ENCODE assay signal across 1 cellular context in the genomic region with DNA sequence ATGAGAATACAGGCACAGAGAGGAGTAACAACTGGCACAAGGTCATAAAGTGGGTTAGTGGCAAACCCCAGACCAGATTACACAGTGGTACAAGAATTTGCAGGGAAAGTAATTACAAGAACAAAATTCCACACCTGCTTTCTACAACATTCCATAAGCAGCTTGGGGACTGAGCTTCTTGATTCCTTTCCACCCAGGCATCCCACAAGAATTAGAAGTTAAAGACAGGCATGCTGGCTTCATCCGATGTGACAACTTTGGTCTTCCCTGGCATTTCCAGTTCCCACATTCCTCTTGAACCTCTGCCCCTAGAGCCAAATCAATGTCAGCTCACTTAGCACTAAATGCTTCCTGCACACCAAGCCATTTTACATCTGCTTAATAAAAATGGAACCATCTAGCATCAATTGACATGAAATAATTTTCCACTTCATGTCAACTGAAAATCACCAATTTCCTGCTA.
TF ChIP-seq lines count a peak whose summit lies in the region.

No MANE protein-coding gene starts in this region.

TF ChIP-seq in GM23338, 12 proteins besides CTCF, POLR2A, EP300 and RAD21 (continued from another document):
- TF ChIP-seq, protein P1, sequence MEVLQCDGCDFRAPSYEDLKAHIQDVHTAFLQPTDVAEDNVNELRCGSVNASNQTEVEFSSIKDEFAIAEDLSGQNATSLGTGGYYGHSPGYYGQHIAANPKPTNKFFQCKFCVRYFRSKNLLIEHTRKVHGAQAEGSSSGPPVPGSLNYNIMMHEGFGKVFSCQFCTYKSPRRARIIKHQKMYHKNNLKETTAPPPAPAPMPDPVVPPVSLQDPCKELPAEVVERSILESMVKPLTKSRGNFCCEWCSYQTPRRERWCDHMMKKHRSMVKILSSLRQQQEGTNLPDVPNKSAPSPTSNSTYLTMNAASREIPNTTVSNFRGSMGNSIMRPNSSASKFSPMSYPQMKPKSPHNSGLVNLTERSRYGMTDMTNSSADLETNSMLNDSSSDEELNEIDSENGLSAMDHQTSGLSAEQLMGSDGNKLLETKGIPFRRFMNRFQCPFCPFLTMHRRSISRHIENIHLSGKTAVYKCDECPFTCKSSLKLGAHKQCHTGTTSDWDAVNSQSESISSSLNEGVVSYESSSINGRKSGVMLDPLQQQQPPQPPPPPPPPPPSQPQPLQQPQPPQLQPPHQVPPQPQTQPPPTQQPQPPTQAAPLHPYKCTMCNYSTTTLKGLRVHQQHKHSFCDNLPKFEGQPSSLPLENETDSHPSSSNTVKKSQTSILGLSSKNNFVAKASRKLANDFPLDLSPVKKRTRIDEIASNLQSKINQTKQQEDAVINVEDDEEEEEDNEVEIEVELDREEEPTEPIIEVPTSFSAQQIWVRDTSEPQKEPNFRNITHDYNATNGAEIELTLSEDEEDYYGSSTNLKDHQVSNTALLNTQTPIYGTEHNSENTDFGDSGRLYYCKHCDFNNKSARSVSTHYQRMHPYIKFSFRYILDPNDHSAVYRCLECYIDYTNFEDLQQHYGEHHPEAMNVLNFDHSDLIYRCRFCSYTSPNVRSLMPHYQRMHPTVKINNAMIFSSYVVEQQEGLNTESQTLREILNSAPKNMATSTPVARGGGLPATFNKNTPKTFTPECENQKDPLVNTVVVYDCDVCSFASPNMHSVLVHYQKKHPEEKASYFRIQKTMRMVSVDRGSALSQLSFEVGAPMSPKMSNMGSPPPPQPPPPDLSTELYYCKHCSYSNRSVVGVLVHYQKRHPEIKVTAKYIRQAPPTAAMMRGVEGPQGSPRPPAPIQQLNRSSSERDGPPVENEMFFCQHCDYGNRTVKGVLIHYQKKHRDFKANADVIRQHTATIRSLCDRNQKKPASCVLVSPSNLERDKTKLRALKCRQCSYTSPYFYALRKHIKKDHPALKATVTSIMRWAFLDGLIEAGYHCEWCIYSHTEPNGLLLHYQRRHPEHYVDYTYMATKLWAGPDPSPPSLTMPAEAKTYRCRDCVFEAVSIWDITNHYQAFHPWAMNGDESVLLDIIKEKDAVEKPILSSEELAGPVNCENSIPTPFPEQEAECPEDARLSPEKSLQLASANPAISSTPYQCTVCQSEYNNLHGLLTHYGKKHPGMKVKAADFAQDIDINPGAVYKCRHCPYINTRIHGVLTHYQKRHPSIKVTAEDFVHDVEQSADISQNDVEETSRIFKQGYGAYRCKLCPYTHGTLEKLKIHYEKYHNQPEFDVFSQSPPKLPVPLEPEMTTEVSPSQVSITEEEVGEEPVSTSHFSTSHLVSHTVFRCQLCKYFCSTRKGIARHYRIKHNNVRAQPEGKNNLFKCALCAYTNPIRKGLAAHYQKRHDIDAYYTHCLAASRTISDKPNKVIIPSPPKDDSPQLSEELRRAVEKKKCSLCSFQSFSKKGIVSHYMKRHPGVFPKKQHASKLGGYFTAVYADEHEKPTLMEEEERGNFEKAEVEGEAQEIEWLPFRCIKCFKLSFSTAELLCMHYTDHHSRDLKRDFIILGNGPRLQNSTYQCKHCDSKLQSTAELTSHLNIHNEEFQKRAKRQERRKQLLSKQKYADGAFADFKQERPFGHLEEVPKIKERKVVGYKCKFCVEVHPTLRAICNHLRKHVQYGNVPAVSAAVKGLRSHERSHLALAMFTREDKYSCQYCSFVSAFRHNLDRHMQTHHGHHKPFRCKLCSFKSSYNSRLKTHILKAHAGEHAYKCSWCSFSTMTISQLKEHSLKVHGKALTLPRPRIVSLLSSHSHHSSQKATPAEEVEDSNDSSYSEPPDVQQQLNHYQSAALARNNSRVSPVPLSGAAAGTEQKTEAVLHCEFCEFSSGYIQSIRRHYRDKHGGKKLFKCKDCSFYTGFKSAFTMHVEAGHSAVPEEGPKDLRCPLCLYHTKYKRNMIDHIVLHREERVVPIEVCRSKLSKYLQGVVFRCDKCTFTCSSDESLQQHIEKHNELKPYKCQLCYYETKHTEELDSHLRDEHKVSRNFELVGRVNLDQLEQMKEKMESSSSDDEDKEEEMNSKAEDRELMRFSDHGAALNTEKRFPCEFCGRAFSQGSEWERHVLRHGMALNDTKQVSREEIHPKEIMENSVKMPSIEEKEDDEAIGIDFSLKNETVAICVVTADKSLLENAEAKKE (CRISPR knock-in tag; IDR thresholded peaks at IDR 0.05), result no peak
- TF ChIP-seq ZNF114 (CRISPR knock-in tag; IDR thresholded peaks at IDR 0.05) (no peak), EZH2 (IDR thresholded peaks at IDR 0.05; ENCODE audit: low read depth, unreplicated experiment) (no peak)
TF ChIP-seq in GM23338: peak in this region for 0.
